ENCODE assay signal across 9 cellular contexts in genomic region chr5:161757223-161757622, GRCh38.
"Had no signal": no experiment of that assay in that cellular context is flagged by ENCODE, and none has a peak within 500 bp of the region (broad histone marks: within the 10 kb centered on the region; RNA-seq: fewer than 3 reads in every experiment).

No MANE protein-coding gene starts in this region.

- H2AFZ ChIP-seq: GM23248, GM23338 had no signal

- H3K4me1 ChIP-seq: HAP-1 had no signal

- H3K9me3 ChIP-seq: HAP-1 had no signal

- H3K36me3 ChIP-seq: HAP-1 had no signal

- ATAC-seq: GM23338, HCT116 had no signal

- DNase-seq: GM23248, GOT3, H7, H9, HCEC 1CT, HFFc6 had no signal

- H3K9ac ChIP-seq: GM23248 had no signal

- H3K4me2 ChIP-seq: GM23338 had no signal

- H3K4me3 ChIP-seq: GM23248, GM23338, HAP-1 had no signal

- H3K27ac ChIP-seq: GM23248 had no signal
